Comparison of ENCODE assay signal across 8 cellular contexts in genomic region chr17:37643829-37644228, GRCh38. TPM values are rescaled to one million over a fixed set of nuclear protein-coding genes. Genes with fewer than 3 reads are reported as not detected.
A peak's percentile ranks its signal among the peaks of the same experiment; 100 is the strongest.
DNase-seq lines count a peak whose midpoint lies in the region; ATAC-seq and TF ChIP-seq lines count a peak whose summit lies in the region.

No MANE protein-coding gene starts in this region.

- H3K4me3 ChIP-seq in HFF-Myc (replicated peaks; ENCODE audit: low read depth, low read length) (peak overlapping the region; percentile 93), left ventricle myocardium inferior (peak overlapping the region; percentile 81), skin epidermis (peak overlapping the region in 5 of 7 experiments; percentile 56 to 78 (median 65))

- peaks cover 26% of the 10 kb centered on the region for H3K4me1 Mint-ChIP-seq in T-helper 17 cell

- peak overlapping the region; percentile 95 for H3K4me3 Mint-ChIP-seq in T-helper 17 cell

- peaks cover 50% of the 10 kb centered on the region for H3K27me3 Mint-ChIP-seq in T-helper 17 cell

- H3K36me3 Mint-ChIP-seq in T-helper 17 cell (ENCODE audit: low read depth): peaks cover 7% of the 10 kb centered on the region

- H3K36me3 ChIP-seq in left ventricle myocardium inferior: peaks cover 27% of the 10 kb centered on the region

- H3K27ac ChIP-seq in left ventricle myocardium inferior (replicated peaks): peak overlapping the region; percentile 89
- H3K27ac ChIP-seq in skin epidermis: peak overlapping the region in 8 of 21 experiments; percentile 46 to 96 (median 88)

- peak overlapping the region; percentile 97 for H3K27ac Mint-ChIP-seq in T-helper 17 cell

- ATAC-seq in T-helper 17 cell (no peak), HG03565 (IDR thresholded peaks at IDR 0.05; ENCODE audit: unreplicated experiment) (no peak)

- peaks cover 7% of the 10 kb centered on the region for H3K27me3 ChIP-seq in left ventricle myocardium inferior (ENCODE audit: low read depth)

- H3K9me3 ChIP-seq in T-helper 17 cell (ENCODE audit: control insufficient read depth, low read length, poor library complexity, severe bottlenecking) (no peaks in the 10 kb centered on the region), left ventricle myocardium inferior (replicated peaks) (no peaks in the 10 kb centered on the region)

- H3K4me1 ChIP-seq in left ventricle myocardium inferior: peaks cover 52% of the 10 kb centered on the region

- DNase-seq in HFF-Myc (ENCODE audit: extremely low read depth, low read depth): no peak
- DNase-seq in T-helper 17 cell: no peak
- no peak for DNase-seq in left ventricle myocardium inferior
- DNase-seq in NCI-H526 (lab: John Stamatoyannopoulos, UW): no peak
- no peak for DNase-seq in activated gamma-delta T cell treated with Interleukin-2 at 50 U/mL for 16 hours
- DNase-seq in NCI-H524 (lab: John Stamatoyannopoulos, UW): no peak

- TF ChIP-seq CTCF in HFF-Myc (IDR thresholded peaks at IDR 0.05; ENCODE audit: low read depth, low read length, missing control alignments) (no peak), left ventricle myocardium inferior (IDR thresholded peaks at IDR 0.05; ENCODE audit: borderline replicate concordance) (no peak)

- intact Hi-C loops in left ventricle myocardium inferior (cut with micrococcal nuclease): no loop called here

RNA-seq across cellular contexts. Expression of gene DDX52, which starts 0.6 kb away (rescaled TPM):
- 10 to 100 TPM; 23.2 to 31.7 TPM for total RNA-seq in T-helper 17 cell
- 12.9 TPM for total RNA-seq in left ventricle myocardium inferior

RNA-seq across cellular contexts. Expression of gene SYNRG, which starts 34.6 kb away (rescaled TPM):
- total RNA-seq in T-helper 17 cell (10 to 100 TPM; 76.2 to 91.9 TPM), left ventricle myocardium inferior (33.0 TPM)
